8 cellular contexts compared by ENCODE assay signal in genomic region chr1:221777434-221778072, GRCh38. TPM values are rescaled to one million over a fixed set of nuclear protein-coding genes. Genes with fewer than 3 reads are reported as not detected.
A peak's percentile ranks its signal among the peaks of the same experiment; 100 is the strongest.
DNase-seq lines count a peak whose midpoint lies in the region; ATAC-seq lines count a peak whose summit lies in the region.
"Had no signal": no experiment of that assay in that cellular context is flagged by ENCODE, and none has a peak within 500 bp of the region (broad histone marks: within the 10 kb centered on the region; RNA-seq: fewer than 3 reads in every experiment).

No MANE protein-coding gene starts in this region.

- H3K36me3 Mint-ChIP-seq in T-helper 17 cell (ENCODE audit: low read depth), result no peaks in the 10 kb centered on the region

- H3K56ac ChIP-seq in mesendoderm (ENCODE audit: low read length), result no peak overlapping the region

- H3K9ac ChIP-seq in mesendoderm (ENCODE audit: low read length), result no peak overlapping the region

- peaks cover 44% of the 10 kb centered on the region for H3K4me1 Mint-ChIP-seq in T-helper 17 cell

- peak overlapping the region; percentile 92 for H3K27ac Mint-ChIP-seq in T-helper 17 cell

- no peaks in the 10 kb centered on the region for H3K36me3 ChIP-seq in mesendoderm (ENCODE audit: control insufficient read depth, insufficient read depth, low read length)

- H2AK5ac ChIP-seq in mesendoderm (ENCODE audit: low read length), result no peak overlapping the region

- WGBS in mesendoderm (ENCODE audit: extremely low coverage, insufficient coverage, low lambda C conversion rate), result no CpG with 5 or more reads among the region's 8 CpGs

- no peak overlapping the region for H3K4me2 ChIP-seq in mesendoderm (ENCODE audit: low read length)

- H3K27ac ChIP-seq in mesendoderm (ENCODE audit: low read depth, low read length), result no peak overlapping the region
- H3K27ac ChIP-seq: SK-N-MC had no signal

- H3K79me1 ChIP-seq in mesendoderm (ENCODE audit: low read length), result no peaks in the 10 kb centered on the region

- no peak overlapping the region for H4K8ac ChIP-seq in mesendoderm (ENCODE audit: low read depth, low read length)

- intact Hi-C loops in head of caudate nucleus (cut with DNase I), result no loop called here

- H3K79me2 ChIP-seq in mesendoderm (ENCODE audit: control insufficient read depth, insufficient read depth, low read length), result no peaks in the 10 kb centered on the region

- H3K9me3 ChIP-seq in T-helper 17 cell (ENCODE audit: control insufficient read depth, low read length, poor library complexity, severe bottlenecking), result no peaks in the 10 kb centered on the region

- H2BK120ac ChIP-seq in mesendoderm (ENCODE audit: low read depth, low read length), result no peak overlapping the region

- no peak overlapping the region for H4K5ac ChIP-seq in mesendoderm (ENCODE audit: low read length)

- peak overlapping the region; percentile 77 for H3K4me3 Mint-ChIP-seq in T-helper 17 cell

- no peak overlapping the region for H3K23ac ChIP-seq in mesendoderm (ENCODE audit: low read length)

- H3K18ac ChIP-seq in mesendoderm (ENCODE audit: low read length), result no peak overlapping the region

- H3K4me1 ChIP-seq in mesendoderm (ENCODE audit: control insufficient read depth, low read depth, low read length), result peaks cover 3% of the 10 kb centered on the region

- ATAC-seq in GM19324 (IDR thresholded peaks at IDR 0.05; ENCODE audit: low FRiP score, unreplicated experiment) (peak; percentile 67), HG03039 (IDR thresholded peaks at IDR 0.05; ENCODE audit: unreplicated experiment) (peak; percentile 62), T-helper 17 cell (peak; percentile 87)

- H3K27me3 ChIP-seq in mesendoderm (ENCODE audit: insufficient read depth, low read length, poor library complexity), result no peaks in the 10 kb centered on the region

- no peaks in the 10 kb centered on the region for H3K27me3 Mint-ChIP-seq in T-helper 17 cell

- no peak overlapping the region for H2BK15ac ChIP-seq in mesendoderm (replicated peaks; ENCODE audit: low read depth)

- H3K4ac ChIP-seq in mesendoderm (ENCODE audit: low read depth, low read length), result no peak overlapping the region

- no peak overlapping the region for H3K4me3 ChIP-seq in mesendoderm (ENCODE audit: low read length)
- H3K4me3 ChIP-seq: SK-N-MC had no signal

- no peak overlapping the region for H2BK5ac ChIP-seq in mesendoderm (ENCODE audit: low read length)

- DNase-seq in T-helper 17 cell, result peak in 2 of 3 donors; percentile 18 to 20
- peak; percentile 31 for DNase-seq in stimulated activated CD4-positive, alpha-beta T cell treated with anti-CD3 and anti-CD28 coated beads, Interleukin-2, amount 100 ng/mL, for 4 hours (ENCODE audit: low read depth)
- no peak for DNase-seq in anterior cingulate cortex (lab: John Stamatoyannopoulos, UW)
- DNase-seq in head of caudate nucleus, result no peak
- no peak for DNase-seq in mesendoderm

RNA-seq across cellular contexts. Expression of gene DUSP10, which starts 35.7 kb away (rescaled TPM):
- total RNA-seq in T-helper 17 cell, result 100 to 1,000 TPM in 1 of 2 donors, 10 to 100 TPM in 1; 95.6 to 107 TPM
- polyA plus RNA-seq in mesendoderm (2013, experiment 1 of 2), result 9.1 TPM
- 10.0 TPM for polyA plus RNA-seq in mesendoderm (2013, experiment 2 of 2)

Comparison
In these comparisons a context has a peak if more than half of its experiments do, and no peak if none do; other contexts are left out.
1. DNase-seq: peak in T-helper 17 cell (2 of 3) and stimulated activated CD4-positive, alpha-beta T cell treated with anti-CD3 and anti-CD28 coated beads, Interleukin-2, amount 100 ng/mL, for 4 hours (single experiment); none in anterior cingulate cortex (0 of 58), head of caudate nucleus (0 of 42) and mesendoderm (single experiment).
2. Peak in every context shown above with its lines, with median percentiles within 50 percentile points of each other: ATAC-seq.